In the genomic region with DNA sequence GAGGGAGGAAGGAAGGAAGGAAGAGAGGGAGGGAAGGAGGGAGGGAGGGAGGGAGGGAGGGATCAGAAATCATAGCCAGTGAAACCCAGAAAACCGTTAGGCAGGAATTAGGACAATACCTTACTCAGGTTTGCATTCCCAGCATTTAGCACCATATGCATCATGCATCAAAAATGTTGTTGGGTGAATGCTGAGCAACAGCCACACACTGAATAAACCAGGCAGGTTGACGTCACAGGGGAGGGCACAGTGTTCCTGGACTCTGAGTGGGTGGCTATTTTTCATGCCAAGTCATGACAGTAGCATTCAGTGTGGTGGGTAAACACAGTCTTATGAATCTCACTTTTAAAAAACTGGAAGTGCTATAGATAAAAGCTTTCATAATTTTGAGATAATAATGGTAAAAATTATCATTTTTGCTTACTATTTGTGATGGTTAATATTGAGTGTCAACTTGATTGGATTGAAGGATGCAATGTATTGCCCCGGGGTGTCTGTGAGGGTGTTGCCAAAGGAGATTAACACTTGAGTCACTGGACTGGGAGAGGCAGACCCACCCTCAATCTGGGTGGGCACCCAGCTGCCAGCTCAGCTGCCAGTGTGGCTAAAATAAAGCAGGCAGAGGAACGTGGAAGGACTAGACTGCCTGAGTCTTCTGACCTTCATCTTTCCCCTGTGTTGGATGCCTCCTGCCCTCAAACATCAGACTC, we compare ENCODE assay signal across 8 cellular contexts.
DNase-seq lines count a peak whose midpoint lies in the region; ATAC-seq and TF ChIP-seq lines count a peak whose summit lies in the region.

No MANE protein-coding gene starts in this region.

- H2AK5ac ChIP-seq in H9 (ENCODE audit: insufficient read length, low read length), result no peak overlapping the region

- no peak overlapping the region for H3K4me3 ChIP-seq in fibroblast of the aortic adventitia (ENCODE audit: low read depth, low read length)
- H3K4me3 ChIP-seq in suprapubic skin, result no peak overlapping the region

- H3K27ac Mint-ChIP-seq in H9, result no peak overlapping the region

- TF ChIP-seq POLR2A in suprapubic skin (IDR thresholded peaks at IDR 0.05), result no peak

- peaks cover 0 to 5% (median 2%) of the 10 kb centered on the region in 3 experiments; a peak in 5 of 7 replicates for H3K36me3 Mint-ChIP-seq in H9 (ENCODE audit: insufficient read depth in 1 of 3, low read depth in 3 of 3)

- TF ChIP-seq EP300 in suprapubic skin (IDR thresholded peaks at IDR 0.05), result no peak

- no peak overlapping the region for H2BK5ac ChIP-seq in H9 (ENCODE audit: insufficient read length, low read length)

- no peak overlapping the region for H3K18ac ChIP-seq in H9 (ENCODE audit: insufficient read length, low read depth, low read length)

- H3K4me1 Mint-ChIP-seq in H9, result peaks cover 15 to 31% of the 10 kb centered on the region in 2 experiments

- no peak overlapping the region for H4K91ac ChIP-seq in H9 (ENCODE audit: insufficient read length, low read depth, low read length)

- no peak overlapping the region for H4K5ac ChIP-seq in H9 (ENCODE audit: insufficient read length, low read depth, low read length)

- H3K9ac ChIP-seq in H9 (ENCODE audit: extremely low read depth, insufficient read length, low read length), result no peak overlapping the region

- H3K79me2 ChIP-seq in H9 (ENCODE audit: insufficient read depth, low read length), result no peaks in the 10 kb centered on the region

- H2BK20ac ChIP-seq in H9 (ENCODE audit: low read depth, low read length, poor library complexity, severe bottlenecking), result no peak overlapping the region

- H3T11ph ChIP-seq in H9 (ENCODE audit: low read length), result no peak overlapping the region

- H3K14ac ChIP-seq in H9 (ENCODE audit: insufficient read depth, low read length), result no peak overlapping the region

- no peaks in the 10 kb centered on the region for H3K23me2 ChIP-seq in H9 (ENCODE audit: insufficient read length, low read depth, low read length, poor library complexity, severe bottlenecking)

- H3K4me1 ChIP-seq in suprapubic skin (no peaks in the 10 kb centered on the region), H9 (ENCODE audit: insufficient read depth, low read length) (no peaks in the 10 kb centered on the region; the same call in 1 of the 2 replicates)

- peaks cover 3 to 4% of the 10 kb centered on the region in 2 experiments; a peak in 3 of 5 replicates for H3K9me3 Mint-ChIP-seq in H9

- H2BK12ac ChIP-seq in H9 (ENCODE audit: insufficient read length, low read depth, low read length), result no peak overlapping the region

- H2BK120ac ChIP-seq in H9 (ENCODE audit: low read depth, low read length, poor library complexity, severe bottlenecking), result no peak overlapping the region

- H3K56ac ChIP-seq in H9 (ENCODE audit: insufficient read length, low read depth, low read length), result no peak overlapping the region

- H3K4ac ChIP-seq in H9 (ENCODE audit: low read depth, low read length), result no peak overlapping the region

- H2AFZ ChIP-seq in H9 (ENCODE audit: low read length), result no peak overlapping the region

- H3K27me3 Mint-ChIP-seq in H9 (ENCODE audit: low read depth), result no peaks in the 10 kb centered on the region; the same call in 1 of the 2 replicates

- WGBS in suprapubic skin, result 31% methylated on average over 4 of the region's 4 CpGs
- WGBS in H9 (ENCODE audit: extremely low coverage, insufficient read length, low lambda C conversion rate), result no CpG with 5 or more reads among the region's 4 CpGs

- no peak overlapping the region for H3K23ac ChIP-seq in H9 (ENCODE audit: insufficient read length, low read depth, low read length)

- no peak overlapping the region for H2BK15ac ChIP-seq in H9 (ENCODE audit: low read depth, low read length)

- H3K9me3 ChIP-seq in suprapubic skin (no peaks in the 10 kb centered on the region), H9 (ENCODE audit: control insufficient read depth, low read depth, low read length) (no peaks in the 10 kb centered on the region)

- H3K79me1 ChIP-seq in H9 (ENCODE audit: insufficient read depth, low read depth, low read length, poor library complexity, severe bottlenecking), result no peaks in the 10 kb centered on the region

- ATAC-seq in SK-N-SH treated with all-trans-retinoic acid at 6 μM for 48 hours, result peak; percentile 94

- no peak overlapping the region for H3K4me3 Mint-ChIP-seq in H9

- no peaks in the 10 kb centered on the region for H4K20me1 ChIP-seq in H9 (ENCODE audit: control insufficient read depth, insufficient read depth, insufficient read length)

- H3K36me3 ChIP-seq in suprapubic skin, result no peaks in the 10 kb centered on the region

- DNase-seq in GM04503 (ENCODE audit: low read depth), result peak; percentile 93
- peak; percentile 92 for DNase-seq in fibroblast of the aortic adventitia (ENCODE audit: low read depth)
- DNase-seq in renal cortical epithelial cell (ENCODE audit: low read depth), result peak; percentile 99
- no peak for DNase-seq in suprapubic skin (ENCODE audit: low spot score in 2 of 2)
- DNase-seq in retina, result no peak
- DNase-seq in activated naive CD4-positive, alpha-beta T cell (lab: John Stamatoyannopoulos, UW), result no peak
- no peak for DNase-seq in H9

- no peak overlapping the region for H3K27ac ChIP-seq in suprapubic skin
- no peak overlapping the region for H3K27ac ChIP-seq in H9 (ENCODE audit: insufficient read length, low read depth, low read length)

- H4K8ac ChIP-seq in H9 (replicated peaks; ENCODE audit: insufficient read length, low read depth, low read length), result no peak overlapping the region

- H3K27me3 ChIP-seq in suprapubic skin, result peaks cover 28% of the 10 kb centered on the region
- H3K27me3 ChIP-seq in H9 (ENCODE audit: insufficient read depth, low read length), result no peaks in the 10 kb centered on the region

- H3K4me2 ChIP-seq in H9 (ENCODE audit: insufficient read depth, insufficient read length, low read length), result no peak overlapping the region

- TF ChIP-seq CTCF in fibroblast of the aortic adventitia (IDR thresholded peaks at IDR 0.05; ENCODE audit: insufficient read depth, low read length), result no peak
- TF ChIP-seq CTCF in suprapubic skin (IDR thresholded peaks at IDR 0.05), result no peak
- TF ChIP-seq CTCF in H9 (conservative IDR thresholded peaks at IDR 0.05), result no peak

TF ChIP-seq in SK-N-SH treated with all-trans-retinoic acid at 6 μM for 48 hours, 23 proteins besides CTCF, POLR2A, EP300 and RAD21:
- TF ChIP-seq PPARA (CRISPR knock-in tag; IDR thresholded peaks at IDR 0.05; ENCODE audit: borderline replicate concordance), result no peak
- no peak for TF ChIP-seq ZNF565 (CRISPR knock-in tag; conservative IDR thresholded peaks at IDR 0.05; ENCODE audit: low read depth)
- TF ChIP-seq PATZ1 (CRISPR knock-in tag; IDR thresholded peaks at IDR 0.05; ENCODE audit: borderline replicate concordance), result no peak
- TF ChIP-seq CSDC2 (CRISPR knock-in tag; IDR thresholded peaks at IDR 0.05), result no peak
- TF ChIP-seq ARNTL (CRISPR knock-in tag; IDR thresholded peaks at IDR 0.05; ENCODE audit: borderline replicate concordance, low read depth), result no peak
- TF ChIP-seq SNAI2 (CRISPR knock-in tag; IDR thresholded peaks at IDR 0.05), result no peak
- TF ChIP-seq ZC3H10 (CRISPR knock-in tag; IDR thresholded peaks at IDR 0.05), result no peak
- no peak for TF ChIP-seq POU6F1 (CRISPR knock-in tag; IDR thresholded peaks at IDR 0.05; ENCODE audit: borderline replicate concordance, low read depth)
- TF ChIP-seq RARB (CRISPR knock-in tag; IDR thresholded peaks at IDR 0.05), result no peak
- no peak for TF ChIP-seq ZFP3 (CRISPR knock-in tag; IDR thresholded peaks at IDR 0.05)
- no peak for TF ChIP-seq ISL1 (CRISPR knock-in tag; IDR thresholded peaks at IDR 0.05)
- no peak for TF ChIP-seq ZNF70 (CRISPR knock-in tag; IDR thresholded peaks at IDR 0.05)
- TF ChIP-seq TOX (CRISPR knock-in tag; IDR thresholded peaks at IDR 0.05; ENCODE audit: borderline replicate concordance), result no peak
- no peak for TF ChIP-seq GLIS3 (CRISPR knock-in tag; IDR thresholded peaks at IDR 0.05)
- no peak for TF ChIP-seq TCF4 (CRISPR knock-in tag; IDR thresholded peaks at IDR 0.05; ENCODE audit: borderline replicate concordance)
- TF ChIP-seq ZFP30 (CRISPR knock-in tag; IDR thresholded peaks at IDR 0.05), result no peak
- no peak for TF ChIP-seq ZNF8 (CRISPR knock-in tag; IDR thresholded peaks at IDR 0.05)

Comparison
In these comparisons a context has a peak if more than half of its experiments do, and no peak if none do; other contexts are left out.
1. DNase-seq: peak in GM04503 (single experiment), fibroblast of the aortic adventitia (single experiment) and renal cortical epithelial cell (single experiment); none in suprapubic skin (0 of 2), retina (single experiment), activated naive CD4-positive, alpha-beta T cell (0 of 4) and H9 (single experiment).